Comparison of ENCODE assay signal across 7 cellular contexts in genomic region chr17:37488009-37488604, GRCh38. TPM values are rescaled to one million over a fixed set of nuclear protein-coding genes. Genes with fewer than 3 reads are reported as not detected.
DNase-seq lines count a peak whose midpoint lies in the region; ATAC-seq and FAIRE-seq lines count a peak whose summit lies in the region.

No MANE protein-coding gene starts in this region.

- DNase-seq in EL (peak; percentile 96), MV-4-11 (lab: John Stamatoyannopoulos, UW) (peak; percentile 14), T-cell (no peak), epidermal melanocyte (ENCODE audit: insufficient read length, low spot score) (peak; percentile 73), mucosa of gallbladder (ENCODE audit: low spot score) (peak; percentile 34), GM19239 (ENCODE audit: insufficient read length, low spot score) (no peak)

- ATAC-seq in T-cell (replicated peaks in 1 of 4) (no peak), HG02884 (IDR thresholded peaks at IDR 0.05; ENCODE audit: unreplicated experiment) (no peak)

- H3K9me3 Mint-ChIP-seq in T-cell, result no peaks in the 10 kb centered on the region

- POLR2A ChIA-PET in T-cell (lab: Charles Lee), result interaction anchor here (0.6 kb wide), 2 partner anchors 29 to 441 kb away, joined by 3 to 8 read pairs; no protein-coding TSS in a partner anchor

- CTCF ChIA-PET in T-cell (lab: Charles Lee), result no interaction called here

- FAIRE-seq in GM19239 (lab: Jason Lieb, UNC), result no peak

- H3K36me3 Mint-ChIP-seq in T-cell, result no peaks in the 10 kb centered on the region

- peak overlapping the region; percentile 89 to 92 for H3K27ac Mint-ChIP-seq in T-cell

- H3K4me3 Mint-ChIP-seq in T-cell, result peak overlapping the region; percentile 87 to 98 (median 94)

- peaks cover 27 to 33% (median 29%) of the 10 kb centered on the region in 3 donors for H3K4me1 Mint-ChIP-seq in T-cell

- H3K27me3 Mint-ChIP-seq in T-cell, result no peaks in the 10 kb centered on the region

RNA-seq across cellular contexts. Expression of gene DUSP14, which starts 1.6 kb away (rescaled TPM):
- total RNA-seq in T-cell (1 to 10 TPM; 4.0 to 9.6 (median 5.4) TPM), mucosa of gallbladder (16.5 TPM)

Comparison
In these comparisons a context has a peak if more than half of its experiments do, and no peak if none do; other contexts are left out.
1. DNase-seq: peak in EL (single experiment), MV-4-11 (single experiment), epidermal melanocyte (single experiment) and mucosa of gallbladder (single experiment); none in T-cell (0 of 34) and GM19239 (single experiment).